ENCODE assay signal across 25 cellular contexts in the genomic region with DNA sequence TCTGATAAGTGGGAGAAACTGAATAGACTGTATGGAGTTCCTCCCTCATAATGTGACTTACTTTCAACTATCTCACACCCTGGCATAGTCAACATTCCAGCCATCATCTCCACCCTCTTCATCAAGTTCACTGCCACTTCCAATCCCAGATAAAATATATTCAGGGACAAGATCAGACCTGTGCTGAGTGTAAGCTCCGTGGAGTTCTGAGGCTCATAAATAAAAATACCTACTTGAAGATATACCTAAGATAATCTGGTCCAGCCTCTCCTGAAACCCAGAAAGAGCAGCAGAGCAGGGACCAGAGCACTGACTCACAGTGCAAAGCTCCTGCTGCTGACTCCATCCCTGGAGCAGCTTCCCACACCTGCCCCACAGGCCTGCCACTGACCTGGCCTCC. TPM values are rescaled to one million over a fixed set of nuclear protein-coding genes. Genes with fewer than 3 reads are reported as not detected.
DNase-seq lines count a peak whose midpoint lies in the region; ATAC-seq, FAIRE-seq and TF ChIP-seq lines count a peak whose summit lies in the region.
"Had no signal": no experiment of that assay in that cellular context is flagged by ENCODE, and none has a peak within 500 bp of the region (broad histone marks: within the 10 kb centered on the region; RNA-seq: fewer than 3 reads in every experiment).

No MANE protein-coding gene starts in this region.

- no peak for TF ChIP-seq CTCF in bronchial epithelial cell (IDR thresholded peaks at IDR 0.05; ENCODE audit: insufficient read depth, low read length, severe bottlenecking)
- TF ChIP-seq CTCF in esophagus muscularis mucosa (IDR thresholded peaks at IDR 0.05) = no peak

- TF ChIP-seq EP300 in esophagus muscularis mucosa (IDR thresholded peaks at IDR 0.05) = no peak

- no peak overlapping the region for H3K23ac ChIP-seq in neuronal stem cell (ENCODE audit: low read depth, low read length, poor library complexity)

- peak overlapping the region; percentile 4 for H3K9ac ChIP-seq in neuronal stem cell (ENCODE audit: low read depth, low read length, poor library complexity)
- H3K9ac ChIP-seq: BLaER1, GM23248 had no signal

- no peak for TF ChIP-seq POLR2A in esophagus muscularis mucosa (IDR thresholded peaks at IDR 0.05; ENCODE audit: low read depth)

- peak; percentile 42 for DNase-seq in NCI-H226
- DNase-seq in bronchial epithelial cell (ENCODE audit: low read depth) = peak; percentile 45
- DNase-seq in esophagus muscularis mucosa (ENCODE audit: extremely low spot score) = peak; percentile 26
- no peak for DNase-seq in neuronal stem cell (ENCODE audit: low spot score)
- DNase-seq in frontal cortex (ENCODE audit: low spot score in 2 of 2) = no peak
- DNase-seq: 8988T; CD4-positive, alpha-beta memory T cell; DMS153; DMS79; GDM1; GM23248 had no signal

- no peak overlapping the region for H3K4me2 ChIP-seq in neuronal stem cell (ENCODE audit: insufficient read depth, low read length, poor library complexity, severe bottlenecking)
- H3K4me2 ChIP-seq: BLaER1 had no signal

- no peak overlapping the region for H3K14ac ChIP-seq in neuronal stem cell (ENCODE audit: low read length)

- H2BK15ac ChIP-seq in neuronal stem cell (ENCODE audit: low read length) = no peak overlapping the region

- no peak overlapping the region for H2AK5ac ChIP-seq in neuronal stem cell (ENCODE audit: low read depth, low read length)

- H2AFZ ChIP-seq in neuronal stem cell (ENCODE audit: low read length) = no peak overlapping the region
- H2AFZ ChIP-seq: GM23248 had no signal

- no peaks in the 10 kb centered on the region for H3K79me1 ChIP-seq in neuronal stem cell (ENCODE audit: low read depth, low read length)

- ATAC-seq in GM18519 (IDR thresholded peaks at IDR 0.05; ENCODE audit: low FRiP score, unreplicated experiment) (no peak), GM19395 (IDR thresholded peaks at IDR 0.05; ENCODE audit: unreplicated experiment) (no peak)

- no peak overlapping the region for H2BK5ac ChIP-seq in neuronal stem cell (ENCODE audit: low read length)

- H3K4ac ChIP-seq in neuronal stem cell (ENCODE audit: low read length) = no peak overlapping the region

- no peak overlapping the region for H4K91ac ChIP-seq in neuronal stem cell (ENCODE audit: low read depth, low read length, poor library complexity)

- intact Hi-C loops in esophagus muscularis mucosa (cut with DNase I) = no loop called here

- no peaks in the 10 kb centered on the region for H3K36me3 ChIP-seq in bronchial epithelial cell (ENCODE audit: control insufficient read depth, insufficient read depth, low read length)
- H3K36me3 ChIP-seq in esophagus muscularis mucosa = no peaks in the 10 kb centered on the region
- no peaks in the 10 kb centered on the region for H3K36me3 ChIP-seq in neuronal stem cell (replicated peaks in 1 of 2; ENCODE audit: control insufficient read depth in 2 of 2, insufficient read depth in 2 of 2, low read length in 2 of 2)
- H3K36me3 ChIP-seq: BLaER1, HAP-1 had no signal

- peaks cover 0 to 32% (median 22%) of the 10 kb centered on the region in 4 donors for H3K4me1 ChIP-seq in esophagus muscularis mucosa
- no peaks in the 10 kb centered on the region for H3K4me1 ChIP-seq in neuronal stem cell (ENCODE audit: control insufficient read depth in 2 of 2, insufficient read depth in 1 of 2, low read depth in 1 of 2, low read length in 2 of 2)
- H3K4me1 ChIP-seq: BLaER1, HAP-1 had no signal

- H3K27ac ChIP-seq in esophagus muscularis mucosa (replicated peaks in 1 of 4) (no peak overlapping the region), neuronal stem cell (replicated peaks; ENCODE audit: low read length) (no peak overlapping the region)
- H3K27ac ChIP-seq: BLaER1, GM23248, HL-60 had no signal

- no peak overlapping the region for H3K18ac ChIP-seq in neuronal stem cell (ENCODE audit: low read length)

- 67% methylated on average over 1 of the region's 1 CpG for WGBS in esophagus muscularis mucosa
- no CpG with 5 or more reads among the region's 1 CpG for WGBS in neuronal stem cell (ENCODE audit: extremely low coverage in 2 of 2, insufficient read length in 2 of 2, insufficient replicate concordance in 1 of 2), 2 donors

- H3K9me3 ChIP-seq in esophagus muscularis mucosa (no peaks in the 10 kb centered on the region), neuronal stem cell (replicated peaks in 1 of 2; ENCODE audit: control insufficient read depth in 2 of 2, insufficient read depth in 1 of 2, low read depth in 1 of 2, low read length in 2 of 2) (peaks cover 0 to 11% of the 10 kb centered on the region in 2 donors)
- H3K9me3 ChIP-seq: BLaER1, HAP-1 had no signal

- H3K27me3 ChIP-seq in bronchial epithelial cell (ENCODE audit: control insufficient read depth, insufficient read depth, low read length) (peaks cover 2% of the 10 kb centered on the region), esophagus muscularis mucosa (no peaks in the 10 kb centered on the region), neuronal stem cell (ENCODE audit: control insufficient read depth in 3 of 3, insufficient read depth in 3 of 3, low read depth in 1 of 3, low read length in 3 of 3) (no peaks in the 10 kb centered on the region)
- H3K27me3 ChIP-seq: BLaER1 had no signal

- H3K4me3 ChIP-seq in bronchial epithelial cell (ENCODE audit: low read depth, low read length) (no peak overlapping the region), esophagus muscularis mucosa (no peak overlapping the region), neuronal stem cell (ENCODE audit: low read length in 2 of 2) (no peak overlapping the region)
- H3K4me3 ChIP-seq: BLaER1, GM23248, HAP-1 had no signal

- no peak overlapping the region for H4K8ac ChIP-seq in neuronal stem cell (ENCODE audit: low read depth, low read length)

- FAIRE-seq in bronchial epithelial cell (lab: Jason Lieb, UNC) (no peak), frontal cortex (lab: Jason Lieb, UNC) (no peak)
- FAIRE-seq: GM12892, GM18507, HTR-8/SVneo had no signal

- H2BK120ac ChIP-seq in neuronal stem cell (ENCODE audit: low read depth, low read length) = no peak overlapping the region

- no peak overlapping the region for H2BK12ac ChIP-seq in neuronal stem cell (ENCODE audit: low read length)

RNA-seq across cellular contexts. Expression of a gene that starts 1.7 kb away (rescaled TPM):
- total RNA-seq in bronchial epithelial cell (not detected in 2 replicates), esophagus muscularis mucosa (not detected), frontal cortex (not detected)
- polyA plus RNA-seq in neuronal stem cell (2013, experiment 1 of 2) = not detected
- polyA plus RNA-seq in neuronal stem cell (2013, experiment 2 of 2) = not detected
- total RNA-seq: A673; CD4-positive, alpha-beta memory T cell; Daoy; GM23248; H4 had no signal
- polyA plus RNA-seq: AG04450; CD14-positive monocyte; CD4-positive, alpha-beta memory T cell; GM23248; IgD-negative memory B cell had no signal

RNA-seq across cellular contexts. Expression of a gene that starts 15.4 kb away (rescaled TPM):
- total RNA-seq in bronchial epithelial cell (not detected in 2 replicates), esophagus muscularis mucosa (not detected), frontal cortex (not detected)
- not detected for polyA plus RNA-seq in neuronal stem cell (2013, experiment 1 of 2)
- not detected for polyA plus RNA-seq in neuronal stem cell (2013, experiment 2 of 2)
- total RNA-seq: A673; CD4-positive, alpha-beta memory T cell; Daoy; GM23248; H4 had no signal
- polyA plus RNA-seq: AG04450; CD14-positive monocyte; CD4-positive, alpha-beta memory T cell; GM23248; IgD-negative memory B cell had no signal

RNA-seq across cellular contexts. Expression of a gene that starts 20.1 kb away (rescaled TPM):
- not detected in 2 replicates for total RNA-seq in bronchial epithelial cell
- total RNA-seq in esophagus muscularis mucosa = not detected
- polyA plus RNA-seq in neuronal stem cell (2013, experiment 1 of 2) = not detected
- polyA plus RNA-seq in neuronal stem cell (2013, experiment 2 of 2) = not detected
- total RNA-seq in frontal cortex = not detected
- total RNA-seq: A673; CD4-positive, alpha-beta memory T cell; Daoy; GM23248; H4 had no signal
- polyA plus RNA-seq: AG04450; CD14-positive monocyte; CD4-positive, alpha-beta memory T cell; GM23248; IgD-negative memory B cell had no signal

RNA-seq across cellular contexts. Expression of a gene that starts 30.8 kb away (rescaled TPM):
- total RNA-seq in bronchial epithelial cell (not detected in 2 replicates), esophagus muscularis mucosa (not detected), frontal cortex (not detected)
- not detected for polyA plus RNA-seq in neuronal stem cell (2013, experiment 1 of 2)
- not detected for polyA plus RNA-seq in neuronal stem cell (2013, experiment 2 of 2)
- total RNA-seq: A673; CD4-positive, alpha-beta memory T cell; Daoy; GM23248; H4 had no signal
- polyA plus RNA-seq: AG04450; CD14-positive monocyte; CD4-positive, alpha-beta memory T cell; GM23248; IgD-negative memory B cell had no signal

RNA-seq across cellular contexts. Expression of a gene that starts 46.3 kb away (rescaled TPM):
- not detected in 2 replicates for total RNA-seq in bronchial epithelial cell
- not detected for total RNA-seq in esophagus muscularis mucosa
- not detected for polyA plus RNA-seq in neuronal stem cell (2013, experiment 1 of 2)
- not detected for polyA plus RNA-seq in neuronal stem cell (2013, experiment 2 of 2)
- not detected for total RNA-seq in frontal cortex
- total RNA-seq: A673; CD4-positive, alpha-beta memory T cell; Daoy; GM23248; H4 had no signal
- polyA plus RNA-seq: AG04450; CD14-positive monocyte; CD4-positive, alpha-beta memory T cell; GM23248; IgD-negative memory B cell had no signal

Comparison
In these comparisons a context has a peak if more than half of its experiments do, and no peak if none do; other contexts are left out.
1. DNase-seq: peak in NCI-H226 (single experiment), bronchial epithelial cell (single experiment) and esophagus muscularis mucosa (single experiment); none in neuronal stem cell (single experiment) and frontal cortex (0 of 2).